ENCODE assay signal across 21 cellular contexts in genomic region chr3:165716592-165716991, GRCh38.
"Had no signal": no experiment of that assay in that cellular context is flagged by ENCODE, and none has a peak within 500 bp of the region (broad histone marks: within the 10 kb centered on the region; RNA-seq: fewer than 3 reads in every experiment).

No MANE protein-coding gene starts in this region.

- H3K27me3 ChIP-seq: gastroesophageal sphincter, heart left ventricle, hepatocyte, sigmoid colon, stomach, thyroid gland had no signal

- H3K4me3 ChIP-seq: gastroesophageal sphincter, heart left ventricle, hepatocyte, lung, prostate gland, sigmoid colon, stomach, thyroid gland had no signal

- H3K36me3 ChIP-seq: gastroesophageal sphincter, heart left ventricle, prostate gland, sigmoid colon, stomach, thyroid gland had no signal

- H3K4me3 Mint-ChIP-seq: effector memory CD8-positive, alpha-beta T cell; memory B cell; natural killer cell; stimulated activated effector memory CD8-positive, alpha-beta T cell treated with anti-CD3 and anti-CD28 coated beads, Interleukin-12 subunit alpha, Interleukin-12 subunit beta, amount 100 ng/mL, for 72 hours had no signal

- H3K9me3 ChIP-seq: prostate gland, sigmoid colon, thyroid gland had no signal

- H3K4me1 Mint-ChIP-seq: memory B cell; natural killer cell; stimulated activated effector memory CD8-positive, alpha-beta T cell treated with anti-CD3 and anti-CD28 coated beads, Interleukin-12 subunit alpha, Interleukin-12 subunit beta, amount 100 ng/mL, for 72 hours had no signal

- H3K36me3 Mint-ChIP-seq: memory B cell; natural killer cell; stimulated activated effector memory CD8-positive, alpha-beta T cell treated with anti-CD3 and anti-CD28 coated beads, Interleukin-12 subunit alpha, Interleukin-12 subunit beta, amount 100 ng/mL, for 72 hours had no signal

- H3K27me3 Mint-ChIP-seq: effector memory CD8-positive, alpha-beta T cell; memory B cell had no signal

- H3K79me2 ChIP-seq: hepatocyte had no signal

- H2AFZ ChIP-seq: hepatocyte had no signal

- H3K4me2 ChIP-seq: hepatocyte had no signal

- H3K4me1 ChIP-seq: gastroesophageal sphincter, heart left ventricle, prostate gland, sigmoid colon, stomach, thyroid gland had no signal

- H3K27ac ChIP-seq: gastroesophageal sphincter, heart left ventricle, hepatocyte, prostate gland, sigmoid colon, stomach, thyroid gland had no signal

- FAIRE-seq: endometrium, kidney had no signal

- ATAC-seq: effector memory CD8-positive, alpha-beta T cell; gastroesophageal sphincter; heart left ventricle; left lobe of liver; natural killer cell; right cardiac atrium; stimulated activated effector memory CD8-positive, alpha-beta T cell treated with anti-CD3 and anti-CD28 coated beads, Interleukin-12 subunit alpha, Interleukin-12 subunit beta, amount 100 ng/mL, for 72 hours had no signal

- DNase-seq: cortex of kidney; effector memory CD8-positive, alpha-beta T cell; heart left ventricle; kidney; natural killer cell; right cardiac atrium; sigmoid colon; stimulated activated CD4-positive, alpha-beta T cell treated with anti-CD3 and anti-CD28 coated beads, Interleukin-2, amount 100 ng/mL, for 24 hours; stimulated activated CD4-positive, alpha-beta T cell treated with anti-CD3 and anti-CD28 coated beads, Interleukin-4, amount 100 ng/mL, for 24 hours; stimulated activated naive CD4-positive, alpha-beta T cell treated with Interleukin-2 at 50 U/mL for 16 hours; stomach; thyroid gland; trophoblast cell had no signal

- H3K27ac Mint-ChIP-seq: effector memory CD8-positive, alpha-beta T cell; memory B cell; natural killer cell; stimulated activated effector memory CD8-positive, alpha-beta T cell treated with anti-CD3 and anti-CD28 coated beads, Interleukin-12 subunit alpha, Interleukin-12 subunit beta, amount 100 ng/mL, for 72 hours had no signal
